23 cellular contexts compared by ENCODE assay signal in the genomic region with DNA sequence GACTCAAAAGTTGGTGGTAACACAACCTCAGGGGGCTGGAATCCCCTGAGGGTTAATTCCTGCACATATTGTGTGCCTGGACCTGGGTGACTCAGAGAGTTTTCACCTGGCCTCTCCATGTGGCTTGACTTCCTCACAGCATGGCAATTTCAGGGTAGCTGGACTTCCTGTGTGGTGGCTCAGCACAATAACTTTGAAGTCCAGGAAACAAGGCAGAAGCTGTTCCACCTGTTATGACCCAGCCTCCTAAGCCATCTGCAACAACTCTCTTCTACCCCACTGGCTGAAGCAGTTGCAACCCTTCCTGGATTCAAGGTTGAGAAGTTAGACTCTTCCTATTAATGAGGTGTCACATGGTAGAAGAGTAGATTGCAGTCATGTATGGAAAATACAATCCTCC. TPM values are rescaled to one million over a fixed set of nuclear protein-coding genes. Genes with fewer than 3 reads are reported as not detected.
DNase-seq lines count a peak whose midpoint lies in the region; ATAC-seq and TF ChIP-seq lines count a peak whose summit lies in the region.
"Had no signal": no experiment of that assay in that cellular context is flagged by ENCODE, and none has a peak within 500 bp of the region (broad histone marks: within the 10 kb centered on the region; RNA-seq: fewer than 3 reads in every experiment).

No MANE protein-coding gene starts in this region.

- no peak overlapping the region for H3K4me3 Mint-ChIP-seq in activated CD8-positive, alpha-beta T cell treated with anti-CD3 and anti-CD28 coated beads, Interleukin-2, amount 10 ng/mL, durations not matched to agents 7 days and 5 days
- H3K4me3 Mint-ChIP-seq in activated CD8-positive, alpha-beta T cell treated with anti-CD3 and anti-CD28 coated beads for 36 hours: no peak overlapping the region
- H3K4me3 Mint-ChIP-seq: B cell had no signal

- H3K4me3 ChIP-seq in GM12865 (ENCODE audit: low read depth, low read length) (no peak overlapping the region), NB4 (ENCODE audit: low read depth, low read length) (no peak overlapping the region), esophagus squamous epithelium (no peak overlapping the region)
- H3K4me3 ChIP-seq: A549, MG63, PC-9, SK-N-MC had no signal

- TF ChIP-seq POLR2A in NB4 (IDR thresholded peaks at IDR 0.05; ENCODE audit: extremely low read depth, insufficient read length) (no peak), esophagus squamous epithelium (IDR thresholded peaks at IDR 0.05) (no peak)

- peaks cover 6% of the 10 kb centered on the region for H3K36me3 Mint-ChIP-seq in activated CD8-positive, alpha-beta T cell treated with anti-CD3 and anti-CD28 coated beads, Interleukin-2, amount 10 ng/mL, durations not matched to agents 7 days and 5 days (ENCODE audit: low read depth)
- no peaks in the 10 kb centered on the region for H3K36me3 Mint-ChIP-seq in activated CD8-positive, alpha-beta T cell treated with anti-CD3 and anti-CD28 coated beads for 36 hours (ENCODE audit: low read depth)

- ATAC-seq in activated CD8-positive, alpha-beta T cell treated with anti-CD3 and anti-CD28 coated beads, Interleukin-2, amount 10 ng/mL, durations not matched to agents 7 days and 5 days: peak; percentile 36
- no peak for ATAC-seq in activated CD8-positive, alpha-beta T cell treated with anti-CD3 and anti-CD28 coated beads for 36 hours
- peak; percentile 23 for ATAC-seq in foreskin keratinocyte

- H3K4me1 ChIP-seq in foreskin keratinocyte (no peaks in the 10 kb centered on the region), esophagus squamous epithelium (peaks cover 0 to 5% (median 0%) of the 10 kb centered on the region in 3 donors)
- H3K4me1 ChIP-seq: A549 had no signal

- H3K9me3 Mint-ChIP-seq in activated CD8-positive, alpha-beta T cell treated with anti-CD3 and anti-CD28 coated beads, Interleukin-2, amount 10 ng/mL, durations not matched to agents 7 days and 5 days (ENCODE audit: insufficient read depth): no peaks in the 10 kb centered on the region
- H3K9me3 Mint-ChIP-seq in activated CD8-positive, alpha-beta T cell treated with anti-CD3 and anti-CD28 coated beads for 36 hours: peaks cover 5% of the 10 kb centered on the region

- no peak for TF ChIP-seq CTCF in activated CD8-positive, alpha-beta T cell treated with anti-CD3 and anti-CD28 coated beads for 36 hours (IDR thresholded peaks at IDR 0.05)
- TF ChIP-seq CTCF in GM12865 (IDR thresholded peaks at IDR 0.05; ENCODE audit: insufficient read depth, low read depth, low read length, missing control alignments): no peak
- no peak for TF ChIP-seq CTCF in NB4 (IDR thresholded peaks at IDR 0.05; ENCODE audit: low read depth, low read length)
- TF ChIP-seq CTCF in foreskin keratinocyte (conservative IDR thresholded peaks at IDR 0.05): no peak
- no peak for TF ChIP-seq CTCF in esophagus squamous epithelium (IDR thresholded peaks at IDR 0.05)

- intact Hi-C loops in activated CD8-positive, alpha-beta T cell treated with anti-CD3 and anti-CD28 coated beads for 36 hours (cut with micrococcal nuclease): no loop called here
- intact Hi-C loops in esophagus squamous epithelium (cut with DNase I): no loop called here

- no peaks in the 10 kb centered on the region for H3K36me3 ChIP-seq in esophagus squamous epithelium
- H3K36me3 ChIP-seq: MG63 had no signal

- H3K27me3 Mint-ChIP-seq in activated CD8-positive, alpha-beta T cell treated with anti-CD3 and anti-CD28 coated beads, Interleukin-2, amount 10 ng/mL, durations not matched to agents 7 days and 5 days (ENCODE audit: low read depth): no peaks in the 10 kb centered on the region
- no peaks in the 10 kb centered on the region for H3K27me3 Mint-ChIP-seq in activated CD8-positive, alpha-beta T cell treated with anti-CD3 and anti-CD28 coated beads for 36 hours
- H3K27me3 Mint-ChIP-seq: B cell had no signal

- H3K27me3 ChIP-seq in foreskin keratinocyte (no peaks in the 10 kb centered on the region), esophagus squamous epithelium (no peaks in the 10 kb centered on the region)
- H3K27me3 ChIP-seq: MG63 had no signal

- H3K9me3 ChIP-seq in esophagus squamous epithelium: peaks cover 0 to 6% (median 0%) of the 10 kb centered on the region in 3 donors
- H3K9me3 ChIP-seq: MG63 had no signal

- H3K27ac Mint-ChIP-seq in activated CD8-positive, alpha-beta T cell treated with anti-CD3 and anti-CD28 coated beads, Interleukin-2, amount 10 ng/mL, durations not matched to agents 7 days and 5 days: peak overlapping the region; percentile 17
- H3K27ac Mint-ChIP-seq in activated CD8-positive, alpha-beta T cell treated with anti-CD3 and anti-CD28 coated beads for 36 hours: no peak overlapping the region
- H3K27ac Mint-ChIP-seq: B cell had no signal

- H3K4me1 Mint-ChIP-seq in activated CD8-positive, alpha-beta T cell treated with anti-CD3 and anti-CD28 coated beads, Interleukin-2, amount 10 ng/mL, durations not matched to agents 7 days and 5 days (ENCODE audit: low read depth): peaks cover 13% of the 10 kb centered on the region
- peaks cover 4% of the 10 kb centered on the region for H3K4me1 Mint-ChIP-seq in activated CD8-positive, alpha-beta T cell treated with anti-CD3 and anti-CD28 coated beads for 36 hours (ENCODE audit: low read depth)

- H3K27ac ChIP-seq in foreskin keratinocyte (no peak overlapping the region), esophagus squamous epithelium (no peak overlapping the region)
- H3K27ac ChIP-seq: A549, PC-9, RWPE1, SK-N-MC had no signal

- POLR2A ChIA-PET in activated CD8-positive, alpha-beta T cell treated with anti-CD3 and anti-CD28 coated beads, Interleukin-2, amount 10 ng/mL, durations not matched to agents 7 days and 5 days (lab: Charles Lee): no interaction called here
- POLR2A ChIA-PET in activated CD8-positive, alpha-beta T cell treated with anti-CD3 and anti-CD28 coated beads for 36 hours (lab: Charles Lee): no interaction called here

- CTCF ChIA-PET in activated CD8-positive, alpha-beta T cell treated with anti-CD3 and anti-CD28 coated beads, Interleukin-2, amount 10 ng/mL, durations not matched to agents 7 days and 5 days (lab: Charles Lee): no interaction called here
- CTCF ChIA-PET in activated CD8-positive, alpha-beta T cell treated with anti-CD3 and anti-CD28 coated beads for 36 hours (lab: Charles Lee): no interaction called here

- no peak for DNase-seq in activated CD8-positive, alpha-beta T cell treated with anti-CD3 and anti-CD28 coated beads, Interleukin-2, amount 10 ng/mL, durations not matched to agents 7 days and 5 days
- no peak for DNase-seq in activated CD8-positive, alpha-beta T cell treated with anti-CD3 and anti-CD28 coated beads for 36 hours
- peak; percentile 41 for DNase-seq in GM12865 (ENCODE audit: low read depth)
- peak; percentile 12 for DNase-seq in NB4 (ENCODE audit: low read depth)
- no peak for DNase-seq in foreskin keratinocyte
- DNase-seq in effector CD4-positive, alpha-beta T cell: no peak
- DNase-seq in esophagus squamous epithelium (lab: John Stamatoyannopoulos, UW): no peak
- DNase-seq in midbrain (lab: John Stamatoyannopoulos, UW): no peak
- DNase-seq: DMS79, Kasumi-1, MG63, NCI-H1105, NCI-H146, NCI-H2029, NCI-H2227 treated with DMSO at 0.1 percent for 48 hours, NCI-H510A, NCI-H748 treated with DMSO at 0.1 percent for 48 hours, PC-9, SHP77 treated with DMSO at 0.1 percent for 48 hours had no signal

RNA-seq across cellular contexts. Expression of gene EDEM1, which starts 58.4 kb away (rescaled TPM):
- 10 to 100 TPM; 81.7 to 84.3 TPM for total RNA-seq in activated CD8-positive, alpha-beta T cell treated with anti-CD3 and anti-CD28 coated beads, Interleukin-2, amount 10 ng/mL, durations not matched to agents 7 days and 5 days
- total RNA-seq in activated CD8-positive, alpha-beta T cell treated with anti-CD3 and anti-CD28 coated beads for 36 hours: 100 to 1,000 TPM; 156 to 159 TPM
- 56.4 and 79.1 TPM in 2 replicates for total RNA-seq in foreskin keratinocyte
- polyA plus RNA-seq in foreskin keratinocyte: 16.0 and 19.5 TPM in 2 replicates
- total RNA-seq in esophagus squamous epithelium: 10 to 100 TPM; 25.0 to 56.6 (median 40.2) TPM

Comparison
In these comparisons a context has a peak if more than half of its experiments do, and no peak if none do; other contexts are left out.
1. DNase-seq: peak in GM12865 (single experiment) and NB4 (single experiment); none in activated CD8-positive, alpha-beta T cell treated with anti-CD3 and anti-CD28 coated beads, Interleukin-2, amount 10 ng/mL, durations not matched to agents 7 days and 5 days (single experiment), activated CD8-positive, alpha-beta T cell treated with anti-CD3 and anti-CD28 coated beads for 36 hours (single experiment), foreskin keratinocyte (0 of 2), effector CD4-positive, alpha-beta T cell (single experiment), esophagus squamous epithelium (single experiment) and midbrain (single experiment).